13 cellular contexts compared by ENCODE assay signal in the genomic region with DNA sequence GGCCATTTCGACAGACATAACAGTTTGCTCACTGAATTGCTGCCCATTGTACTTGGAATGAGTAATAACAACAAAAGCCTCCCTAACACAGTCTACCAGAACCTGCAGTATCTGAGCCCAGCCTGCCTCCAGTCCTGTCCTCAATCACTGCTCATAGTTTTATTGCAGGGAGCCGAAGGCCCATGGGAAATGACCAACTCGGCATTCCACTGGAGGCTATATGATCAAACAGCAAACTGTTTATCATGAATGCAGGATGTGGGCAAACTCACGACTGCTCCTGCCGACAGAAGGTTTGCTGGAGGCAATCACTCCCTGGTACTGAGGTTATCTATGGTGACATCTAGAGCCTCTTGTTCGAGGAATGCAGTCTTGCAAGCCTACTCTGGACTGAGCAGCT. TPM values are rescaled to one million over a fixed set of nuclear protein-coding genes. Genes with fewer than 3 reads are reported as not detected.
DNase-seq lines count a peak whose midpoint lies in the region; ATAC-seq and TF ChIP-seq lines count a peak whose summit lies in the region.
"Had no signal": no experiment of that assay in that cellular context is flagged by ENCODE, and none has a peak within 500 bp of the region (broad histone marks: within the 10 kb centered on the region; RNA-seq: fewer than 3 reads in every experiment).

No MANE protein-coding gene starts in this region.

- H3K36me3 ChIP-seq in Panc1 (ENCODE audit: control insufficient read depth, insufficient read depth, low read length) (no peaks in the 10 kb centered on the region), endodermal cell (ENCODE audit: control insufficient read depth, insufficient read depth, low read length) (no peaks in the 10 kb centered on the region)
- H3K36me3 ChIP-seq: lower lobe of right lung had no signal

- H3K4me3 Mint-ChIP-seq in endodermal cell = no peak overlapping the region
- no peak overlapping the region for H3K4me3 Mint-ChIP-seq in mesothelial cell of epicardium
- H3K4me3 Mint-ChIP-seq: nephron progenitor cell had no signal

- no peak overlapping the region for H3K27ac Mint-ChIP-seq in endodermal cell
- H3K27ac Mint-ChIP-seq in mesothelial cell of epicardium = peak overlapping the region; percentile 89
- H3K27ac Mint-ChIP-seq: nephron progenitor cell had no signal

- peaks cover 27% of the 10 kb centered on the region for H3K9me3 Mint-ChIP-seq in endodermal cell
- H3K9me3 Mint-ChIP-seq in mesothelial cell of epicardium = peaks cover 27% of the 10 kb centered on the region

- ATAC-seq in Panc1 = peak; percentile 89
- ATAC-seq in GM19463 (IDR thresholded peaks at IDR 0.05; ENCODE audit: unreplicated experiment) = no peak
- ATAC-seq in GM18517 (IDR thresholded peaks at IDR 0.05; ENCODE audit: unreplicated experiment) = no peak
- no peak for ATAC-seq in left lobe of liver

- in situ Hi-C loops in Panc1 (cut with HindIII; ENCODE audit: low pct_unique_long_range_greater_than_20kb, low sequenced_read_pairs) = no loop called here

- 75 to 91% methylated on average over 1 to 6 of the region's 6 CpGs for WGBS in endodermal cell (ENCODE audit: insufficient coverage in 1 of 2, insufficient read length in 1 of 2), 2 experiments

- DNase-seq in EH (ENCODE audit: low read depth) (peak; percentile 89), Panc1 (ENCODE audit: low read depth, low spot score) (no peak), endodermal cell (peak; percentile 24), mesothelial cell of epicardium (ENCODE audit: low spot score in 2 of 2, unreplicated experiment in 2 of 2) (no peak), left lobe of liver (ENCODE audit: low spot score) (no peak)
- DNase-seq in stimulated activated CD8-positive, alpha-beta memory T cell treated with anti-CD3 and anti-CD28 coated beads, Interleukin-4, amount 100 ng/mL, for 48 hours = no peak
- DNase-seq: COR-L47, lower lobe of right lung, NCI-H2029, NCI-H524 treated with DMSO at 0.1 percent for 48 hours, nephron progenitor cell had no signal

- CTCF ChIA-PET in Panc1 (lab: Charles Lee) = no interaction called here

- POLR2A ChIA-PET in Panc1 (lab: Charles Lee) = no interaction called here

- no TSS peak for BruUV-seq in Panc1 (replicated peaks; lab: Mats Ljungman, UMichigan)

- H3K9me3 ChIP-seq in Panc1 (ENCODE audit: control insufficient read depth, insufficient read depth, low read depth, low read length) (peaks cover 13% of the 10 kb centered on the region; the same call in 1 of the 2 replicates), endodermal cell (ENCODE audit: control insufficient read depth, low read length) (peaks cover 22% of the 10 kb centered on the region)

- TF ChIP-seq CTCF in Panc1 (IDR thresholded peaks at IDR 0.05) (no peak), endodermal cell (conservative IDR thresholded peaks at IDR 0.05) (no peak), mesothelial cell of epicardium (IDR thresholded peaks at IDR 0.05; ENCODE audit: unreplicated experiment) (no peak)

- intact Hi-C loops in Panc1 (cut with micrococcal nuclease; ENCODE audit: unreplicated experiment) = no loop called here

- H3K27me3 Mint-ChIP-seq in endodermal cell (ENCODE audit: insufficient read depth) (peaks cover 78% of the 10 kb centered on the region), mesothelial cell of epicardium (ENCODE audit: low read depth) (peaks cover 4% of the 10 kb centered on the region)

- H3K36me3 Mint-ChIP-seq in endodermal cell (ENCODE audit: low read depth) (no peaks in the 10 kb centered on the region), mesothelial cell of epicardium (peaks cover 15% of the 10 kb centered on the region)

- peak overlapping the region; percentile 68; the same call in 1 of the 2 replicates for H3K27ac ChIP-seq in Panc1 (ENCODE audit: low read length)
- H3K27ac ChIP-seq in endodermal cell (ENCODE audit: low read depth, low read length) = no peak overlapping the region
- H3K27ac ChIP-seq: lower lobe of right lung had no signal

- H3K4me1 ChIP-seq in Panc1 (ENCODE audit: control insufficient read depth, insufficient read depth, low read length) = peaks cover 4% of the 10 kb centered on the region; the same call in 1 of the 2 replicates
- H3K4me1 ChIP-seq in endodermal cell (ENCODE audit: control insufficient read depth, insufficient read depth, low read length) = peaks cover 2% of the 10 kb centered on the region

- H3K27me3 ChIP-seq in Panc1 (ENCODE audit: control insufficient read depth, insufficient read depth, low read length) (no peaks in the 10 kb centered on the region), endodermal cell (ENCODE audit: control insufficient read depth, insufficient read depth, low read length, poor library complexity, severe bottlenecking) (peaks cover 71% of the 10 kb centered on the region)

- H3K4me3 ChIP-seq in Panc1 (ENCODE audit: low read depth in 2 of 2, low read length in 2 of 2) = no peak overlapping the region
- H3K4me3 ChIP-seq in endodermal cell (ENCODE audit: low read length) = no peak overlapping the region
- H3K4me3 ChIP-seq: lower lobe of right lung had no signal

- no peak overlapping the region for H3K9ac ChIP-seq in endodermal cell (ENCODE audit: extremely low read depth, low read length, poor library complexity, severe bottlenecking)

- peaks cover 12% of the 10 kb centered on the region for H3K4me1 Mint-ChIP-seq in endodermal cell
- H3K4me1 Mint-ChIP-seq in mesothelial cell of epicardium = peaks cover 40% of the 10 kb centered on the region

RNA-seq across cellular contexts. Expression of a gene that starts 46.3 kb away (rescaled TPM):
- 11.9 TPM for total RNA-seq in Panc1 (2021; ENCODE audit: unreplicated experiment)
- 6.0 TPM for polyA plus RNA-seq in Panc1 (2012; ENCODE audit: insufficient read length)
- 10 to 100 TPM; 18.1 to 19.7 TPM for total RNA-seq in endodermal cell
- polyA plus RNA-seq in endodermal cell (2013, experiment 1 of 2) = 21.2 TPM
- 21.9 TPM for polyA plus RNA-seq in endodermal cell (2013, experiment 2 of 2)
- total RNA-seq in mesothelial cell of epicardium = 9.6 to 10.9 TPM (median 9.7 TPM) in 3 replicates
- total RNA-seq in left lobe of liver = 5.0 TPM

RNA-seq across cellular contexts. Expression of a gene that starts 46.5 kb away (rescaled TPM):
- total RNA-seq in Panc1 (2021; ENCODE audit: unreplicated experiment) = 15.1 TPM
- polyA plus RNA-seq in Panc1 (2012; ENCODE audit: insufficient read length) = 13.9 TPM
- total RNA-seq in endodermal cell = 10 to 100 TPM; 33.0 to 40.0 TPM
- polyA plus RNA-seq in endodermal cell (2013, experiment 1 of 2) = 37.6 TPM
- 34.9 TPM for polyA plus RNA-seq in endodermal cell (2013, experiment 2 of 2)
- total RNA-seq in mesothelial cell of epicardium = 47.5 to 52.0 TPM (median 47.8 TPM) in 3 replicates
- total RNA-seq in left lobe of liver = 18.8 TPM

Comparison
In these comparisons a context has a peak if more than half of its experiments do, and no peak if none do; other contexts are left out.
1. DNase-seq: peak in EH (single experiment) and endodermal cell (single experiment); none in Panc1 (single experiment), mesothelial cell of epicardium (0 of 2), left lobe of liver (single experiment) and stimulated activated CD8-positive, alpha-beta memory T cell treated with anti-CD3 and anti-CD28 coated beads, Interleukin-4, amount 100 ng/mL, for 48 hours (single experiment).